ENCODE assay signal across 10 cellular contexts in genomic region chr16:50680556-50680893, GRCh38.
A peak's percentile ranks its signal among the peaks of the same experiment; 100 is the strongest.
DNase-seq lines count a peak whose midpoint lies in the region; ATAC-seq and TF ChIP-seq lines count a peak whose summit lies in the region.
"Had no signal": no experiment of that assay in that cellular context is flagged by ENCODE, and none has a peak within 500 bp of the region (broad histone marks: within the 10 kb centered on the region; RNA-seq: fewer than 3 reads in every experiment).

No MANE protein-coding gene starts in this region.

- TF ChIP-seq CTCF in MM.1S (IDR thresholded peaks at IDR 0.05; ENCODE audit: low read length) = no peak

- H3K27me3 ChIP-seq in MM.1S (replicated peaks; ENCODE audit: insufficient read depth, low read length) = no peaks in the 10 kb centered on the region
- no peaks in the 10 kb centered on the region for H3K27me3 ChIP-seq in effector memory CD4-positive, alpha-beta T cell (replicated peaks; ENCODE audit: control insufficient read depth, insufficient read depth, low read length, poor library complexity, severe bottlenecking)
- H3K27me3 ChIP-seq: tibial nerve had no signal

- no peaks in the 10 kb centered on the region for H3K9me3 ChIP-seq in MM.1S (replicated peaks; ENCODE audit: insufficient read depth, low read length)
- no peaks in the 10 kb centered on the region for H3K9me3 ChIP-seq in effector memory CD4-positive, alpha-beta T cell (ENCODE audit: control insufficient read depth, low read length)
- H3K9me3 ChIP-seq: tibial nerve had no signal

- H3K36me3 ChIP-seq in MM.1S (replicated peaks; ENCODE audit: insufficient read depth, low read length) = 0 out of 2 replicates have a peak, but pooled peaks cover 4% of the 10 kb centered on the region
- H3K36me3 ChIP-seq in effector memory CD4-positive, alpha-beta T cell (ENCODE audit: control insufficient read depth, insufficient read depth, low read length) = peaks cover 21% of the 10 kb centered on the region
- H3K36me3 ChIP-seq: tibial nerve had no signal

- H3K4me3 ChIP-seq in MM.1S (ENCODE audit: low read length) = peak overlapping the region; percentile 68
- peak overlapping the region; percentile 83 for H3K4me3 ChIP-seq in effector memory CD4-positive, alpha-beta T cell (ENCODE audit: insufficient read depth, low read depth, low read length, poor library complexity, severe bottlenecking)

- H3K27me3 Mint-ChIP-seq in activated T-cell treated with anti-CD3 and anti-CD28 coated beads, Interleukin-2, amount 50 U/mL, for 24 hours = no peaks in the 10 kb centered on the region
- no peaks in the 10 kb centered on the region for H3K27me3 Mint-ChIP-seq in stimulated activated naive B cell treated with anti-CD40 and anti-IgM and Interleukin-4, amounts not matched to agents 10 μg/mL and 1 μg/mL and 100 μg/mL, for 72 hours

- no peak for ATAC-seq in stimulated activated naive B cell treated with anti-CD40 and anti-IgM and Interleukin-4, amounts not matched to agents 10 μg/mL and 1 μg/mL and 100 μg/mL, for 72 hours (replicated peaks)
- ATAC-seq in GM21717 (IDR thresholded peaks at IDR 0.05; ENCODE audit: unreplicated experiment) = no peak

- H3K4me2 ChIP-seq in MM.1S (ENCODE audit: low read depth, low read length) = peak overlapping the region; percentile 85
- H3K4me2 ChIP-seq: KMS-11 had no signal

- no peaks in the 10 kb centered on the region for H4K20me1 ChIP-seq in MM.1S (ENCODE audit: insufficient read depth, low read length)

- peak overlapping the region; percentile 62 for H3K9ac ChIP-seq in MM.1S (ENCODE audit: low read length)
- H3K9ac ChIP-seq: KMS-11 had no signal

- peaks cover 35% of the 10 kb centered on the region for H3K79me2 ChIP-seq in MM.1S (ENCODE audit: low read length)

- H2AFZ ChIP-seq in MM.1S (ENCODE audit: low read length) = no peak overlapping the region

- H3F3A ChIP-seq in MM.1S (ENCODE audit: insufficient read depth, low read length) = peaks cover 25% of the 10 kb centered on the region

- peak overlapping the region; percentile 50; the same call in 1 of the 2 replicates for H3K27ac ChIP-seq in MM.1S (ENCODE audit: low read length)
- H3K27ac ChIP-seq in effector memory CD4-positive, alpha-beta T cell (ENCODE audit: insufficient read depth, low read length, poor library complexity, severe bottlenecking) = peak overlapping the region; percentile 84
- H3K27ac ChIP-seq: KMS-11 had no signal

- peaks cover 44% of the 10 kb centered on the region for H3K36me3 Mint-ChIP-seq in activated T-cell treated with anti-CD3 and anti-CD28 coated beads, Interleukin-2, amount 50 U/mL, for 24 hours (ENCODE audit: low read depth)
- H3K36me3 Mint-ChIP-seq in stimulated activated naive B cell treated with anti-CD40 and anti-IgM and Interleukin-4, amounts not matched to agents 10 μg/mL and 1 μg/mL and 100 μg/mL, for 72 hours = peaks cover 23 to 36% of the 10 kb centered on the region in 2 donors

- no peak for DNase-seq in activated T-cell treated with anti-CD3 and anti-CD28 coated beads, Interleukin-2, amount 50 U/mL, for 24 hours
- no peak for DNase-seq in activated T-cell treated with anti-CD3 and anti-CD28 coated beads, Interleukin-2, amount 50 U/mL, for 48 hours
- DNase-seq in MM.1S (no peak), ecto neural progenitor cell (ENCODE audit: low spot score) (no peak), DMS53 (lab: John Stamatoyannopoulos, UW) (no peak)
- DNase-seq in effector memory CD4-positive, alpha-beta T cell = no peak
- no peak for DNase-seq in stimulated activated naive B cell treated with anti-CD40 and anti-IgM and Interleukin-4, amounts not matched to agents 10 μg/mL and 1 μg/mL and 100 μg/mL, for 72 hours

- peak overlapping the region; percentile 83 for H3K4me3 Mint-ChIP-seq in activated T-cell treated with anti-CD3 and anti-CD28 coated beads, Interleukin-2, amount 50 U/mL, for 24 hours
- peak overlapping the region; percentile 85 for H3K4me3 Mint-ChIP-seq in stimulated activated naive B cell treated with anti-CD40 and anti-IgM and Interleukin-4, amounts not matched to agents 10 μg/mL and 1 μg/mL and 100 μg/mL, for 72 hours

- no peaks in the 10 kb centered on the region for H3K9me3 Mint-ChIP-seq in activated T-cell treated with anti-CD3 and anti-CD28 coated beads, Interleukin-2, amount 50 U/mL, for 24 hours
- H3K9me3 Mint-ChIP-seq in stimulated activated naive B cell treated with anti-CD40 and anti-IgM and Interleukin-4, amounts not matched to agents 10 μg/mL and 1 μg/mL and 100 μg/mL, for 72 hours = no peaks in the 10 kb centered on the region

- H3K27ac Mint-ChIP-seq in activated T-cell treated with anti-CD3 and anti-CD28 coated beads, Interleukin-2, amount 50 U/mL, for 24 hours = peak overlapping the region; percentile 95
- peak overlapping the region; percentile 95 for H3K27ac Mint-ChIP-seq in stimulated activated naive B cell treated with anti-CD40 and anti-IgM and Interleukin-4, amounts not matched to agents 10 μg/mL and 1 μg/mL and 100 μg/mL, for 72 hours

- peaks cover 43% of the 10 kb centered on the region for H3K4me1 ChIP-seq in MM.1S (ENCODE audit: low read length)
- H3K4me1 ChIP-seq in effector memory CD4-positive, alpha-beta T cell (ENCODE audit: control insufficient read depth, insufficient read depth, low read length, poor library complexity, severe bottlenecking) = peaks cover 62% of the 10 kb centered on the region

- H3K9me2 ChIP-seq in MM.1S (replicated peaks; ENCODE audit: insufficient read depth, low read length) = no peaks in the 10 kb centered on the region

- peaks cover 85% of the 10 kb centered on the region for H3K4me1 Mint-ChIP-seq in activated T-cell treated with anti-CD3 and anti-CD28 coated beads, Interleukin-2, amount 50 U/mL, for 24 hours (ENCODE audit: low read depth)
- H3K4me1 Mint-ChIP-seq in stimulated activated naive B cell treated with anti-CD40 and anti-IgM and Interleukin-4, amounts not matched to agents 10 μg/mL and 1 μg/mL and 100 μg/mL, for 72 hours = peaks cover 54 to 64% of the 10 kb centered on the region in 2 donors
